1 cellular context compared by ENCODE assay signal in genomic region chr4:113574636-113575103, GRCh38.
TF ChIP-seq lines count a peak whose summit lies in the region.

No MANE protein-coding gene starts in this region.

TF ChIP-seq in HEK293, 187 proteins besides CTCF, POLR2A, EP300 and RAD21 (continued from another document):
- TF ChIP-seq OSR2 (tag by site-specific recombination; IDR thresholded peaks at IDR 0.05) (peak; percentile 53), IKZF3 (tag by site-specific recombination; IDR thresholded peaks at IDR 0.05) (peak; percentile 57), ZNF10 (tag by site-specific recombination; IDR thresholded peaks at IDR 0.05) (0 out of 2 replicates have a peak, but pooled peaks have one; percentile 16), ZNF660 (tag by site-specific recombination; IDR thresholded peaks at IDR 0.05) (0 out of 2 replicates have a peak, but pooled peaks have one; percentile 26), ZEB2 (tag by site-specific recombination; IDR thresholded peaks at IDR 0.05) (0 out of 2 replicates have a peak, but pooled peaks have one; percentile 30), SCRT2 (tag by site-specific recombination; IDR thresholded peaks at IDR 0.05) (no peak), ZNF843 (tag by site-specific recombination; IDR thresholded peaks at IDR 0.05) (peak; percentile 45; the same call in 1 of the 2 replicates)
